24 cellular contexts compared by ENCODE assay signal in genomic region chr3:69847303-69847702, GRCh38.
"Had no signal": no experiment of that assay in that cellular context is flagged by ENCODE, and none has a peak within 500 bp of the region (broad histone marks: within the 10 kb centered on the region; RNA-seq: fewer than 3 reads in every experiment).

No MANE protein-coding gene starts in this region.

- H3K9me3 ChIP-seq: neutrophil, pancreas, prostate gland, right atrium auricular region, right lobe of liver, sigmoid colon, stomach, thoracic aorta, thyroid gland, tibial nerve, upper lobe of left lung, vagina had no signal

- H3K27ac ChIP-seq: neutrophil, pancreas, prostate gland, right atrium auricular region, right lobe of liver, stomach, thyroid gland, tibial nerve, upper lobe of left lung, vagina had no signal

- DNase-seq: nephron progenitor cell; nucleus accumbens; pancreas; retina; right lobe of liver; sigmoid colon; small intestine; stimulated activated CD4-positive, alpha-beta T cell treated with anti-CD3 and anti-CD28 coated beads, Interleukin-15, amount 100 ng/mL, for 24 hours; stimulated activated CD4-positive, alpha-beta T cell treated with anti-CD3 and anti-CD28 coated beads, Interleukin-2, amount 100 ng/mL, for 24 hours; stimulated activated CD4-positive, alpha-beta T cell treated with anti-CD3 and anti-CD28 coated beads, Interleukin-2, amount 100 ng/mL, for 48 hours; stimulated activated CD4-positive, alpha-beta T cell treated with anti-CD3 and anti-CD28 coated beads, Interleukin-4, amount 100 ng/mL, for 24 hours; stimulated activated naive B cell treated with anti-CD40 and anti-IgM and Interleukin-4, amounts not matched to agents 10 μg/mL and 1 μg/mL and 100 μg/mL, for 72 hours; stimulated activated naive CD4-positive, alpha-beta T cell treated with Interleukin-2 at 50 U/mL for 16 hours; stomach; thyroid gland; upper lobe of left lung had no signal

- ATAC-seq: natural killer cell treated with Interleukin-12 subunit alpha and Interleukin-12 subunit beta and Interleukin-15 and Interleukin-18, amount 100 ng/mL, for 72 hours; pancreas; right lobe of liver; stimulated activated effector memory CD8-positive, alpha-beta T cell treated with anti-CD3 and anti-CD28 coated beads, Interleukin-12 subunit alpha, Interleukin-12 subunit beta, amount 100 ng/mL, for 72 hours; stimulated activated naive B cell treated with anti-CD40 and anti-IgM and Interleukin-4, amounts not matched to agents 10 μg/mL and 1 μg/mL and 100 μg/mL, for 72 hours had no signal

- H3K27me3 ChIP-seq: neutrophil, pancreas, right atrium auricular region, right lobe of liver, sigmoid colon, stomach, thyroid gland, tibial nerve, upper lobe of left lung, vagina had no signal

- H3K4me3 ChIP-seq: pancreas, prostate gland, right atrium auricular region, right lobe of liver, sigmoid colon, stomach, thoracic aorta, thyroid gland, tibial nerve, upper lobe of left lung, vagina had no signal

- H3K36me3 ChIP-seq: neutrophil, pancreas, prostate gland, right atrium auricular region, right lobe of liver, sigmoid colon, stomach, thoracic aorta, thyroid gland, tibial nerve, upper lobe of left lung, vagina had no signal

- H3K4me1 ChIP-seq: pancreas, prostate gland, right lobe of liver, tibial nerve, upper lobe of left lung had no signal
